1 cellular context compared by ENCODE assay signal in genomic region chr7:101237206-101238067, GRCh38.
TF ChIP-seq lines count a peak whose summit lies in the region.

A gene with protein sequence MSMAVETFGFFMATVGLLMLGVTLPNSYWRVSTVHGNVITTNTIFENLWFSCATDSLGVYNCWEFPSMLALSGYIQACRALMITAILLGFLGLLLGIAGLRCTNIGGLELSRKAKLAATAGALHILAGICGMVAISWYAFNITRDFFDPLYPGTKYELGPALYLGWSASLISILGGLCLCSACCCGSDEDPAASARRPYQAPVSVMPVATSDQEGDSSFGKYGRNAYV (minus strand): TSS chr7:101237802. CDS start chr7:101237581, 221 bp downstream.

TF ChIP-seq in HepG2, 621 proteins besides CTCF, POLR2A, EP300 and RAD21 (continued from another document):
- TF ChIP-seq ZNF142 (CRISPR knock-in tag; IDR thresholded peaks at IDR 0.05) (no peak), MAX (IDR thresholded peaks at IDR 0.05) (peak; percentile 54; the same call in 1 of the 2 replicates), PITX1 (CRISPR knock-in tag; IDR thresholded peaks at IDR 0.05) (no peak), FOSL2 (CRISPR knock-in tag; IDR thresholded peaks at IDR 0.05) (peak; percentile 12; the same call in 1 of the 2 replicates), ZNF770 (CRISPR knock-in tag; IDR thresholded peaks at IDR 0.05) (peak; percentile 81), GATAD2A (CRISPR knock-in tag; IDR thresholded peaks at IDR 0.05) (0 out of 2 replicates have a peak, but pooled peaks have one; percentile 14), MTA1 (CRISPR knock-in tag; IDR thresholded peaks at IDR 0.05; ENCODE audit: borderline replicate concordance) (peak; percentile 28; the same call in 1 of the 2 replicates), NFYC (CRISPR knock-in tag; IDR thresholded peaks at IDR 0.05) (no peak), SOX6 (IDR thresholded peaks at IDR 0.05) (no peak), SOX6 (CRISPR knock-in tag; IDR thresholded peaks at IDR 0.05) (peak; percentile 27; the same call in 1 of the 2 replicates), KDM2A (CRISPR knock-in tag; IDR thresholded peaks at IDR 0.05; ENCODE audit: borderline replicate concordance, low read depth) (peak; percentile 51; the same call in 1 of the 2 replicates), HDAC6 (IDR thresholded peaks at IDR 0.05; ENCODE audit: low read depth, low read length) (no peak), MYNN (CRISPR knock-in tag; IDR thresholded peaks at IDR 0.05; ENCODE audit: low read depth) (no peak), ZFP90 (CRISPR knock-in tag; IDR thresholded peaks at IDR 0.05; ENCODE audit: borderline replicate concordance) (0 out of 2 replicates have a peak, but pooled peaks have one; percentile 48), SOX13 (IDR thresholded peaks at IDR 0.05) (no peak), SOX13 (CRISPR knock-in tag; conservative IDR thresholded peaks at IDR 0.05 in 1 of 2, IDR thresholded peaks at IDR 0.05 in 1 of 2) (no peak), BCL3 (CRISPR knock-in tag; IDR thresholded peaks at IDR 0.05) (no peak), ZBED4 (CRISPR knock-in tag; IDR thresholded peaks at IDR 0.05; ENCODE audit: borderline replicate concordance) (0 out of 2 replicates have a peak, but pooled peaks have one; percentile 52), ZSCAN30 (CRISPR knock-in tag; IDR thresholded peaks at IDR 0.05) (no peak), TCF12 (IDR thresholded peaks at IDR 0.05) (no peak), TCF12 (CRISPR knock-in tag; IDR thresholded peaks at IDR 0.05) (no peak), NAIF1 (CRISPR knock-in tag; IDR thresholded peaks at IDR 0.05; ENCODE audit: borderline replicate concordance) (no peak), TARDBP (CRISPR knock-in tag; IDR thresholded peaks at IDR 0.05) (peak; percentile 30; the same call in 1 of the 2 replicates), JUND (CRISPR knock-in tag; IDR thresholded peaks at IDR 0.05) (0 out of 2 replicates have a peak, but pooled peaks have one; percentile 8)
- TF ChIP-seq, protein P1, sequence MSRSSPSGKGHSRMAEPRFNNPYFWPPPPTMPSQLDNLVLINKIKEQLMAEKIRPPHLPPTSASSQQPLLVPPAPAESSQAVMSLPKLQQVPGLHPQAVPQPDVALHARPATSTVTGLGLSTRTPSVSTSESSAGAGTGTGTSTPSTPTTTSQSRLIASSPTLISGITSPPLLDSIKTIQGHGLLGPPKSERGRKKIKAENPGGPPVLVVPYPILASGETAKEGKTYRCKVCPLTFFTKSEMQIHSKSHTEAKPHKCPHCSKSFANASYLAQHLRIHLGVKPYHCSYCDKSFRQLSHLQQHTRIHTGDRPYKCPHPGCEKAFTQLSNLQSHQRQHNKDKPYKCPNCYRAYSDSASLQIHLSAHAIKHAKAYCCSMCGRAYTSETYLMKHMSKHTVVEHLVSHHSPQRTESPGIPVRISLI (CRISPR knock-in tag; IDR thresholded peaks at IDR 0.05; ENCODE audit: borderline replicate concordance), result no peak
- TF ChIP-seq, protein P2, sequence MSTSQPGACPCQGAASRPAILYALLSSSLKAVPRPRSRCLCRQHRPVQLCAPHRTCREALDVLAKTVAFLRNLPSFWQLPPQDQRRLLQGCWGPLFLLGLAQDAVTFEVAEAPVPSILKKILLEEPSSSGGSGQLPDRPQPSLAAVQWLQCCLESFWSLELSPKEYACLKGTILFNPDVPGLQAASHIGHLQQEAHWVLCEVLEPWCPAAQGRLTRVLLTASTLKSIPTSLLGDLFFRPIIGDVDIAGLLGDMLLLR (CRISPR knock-in tag; IDR thresholded peaks at IDR 0.05), result no peak
- TF ChIP-seq, protein P3, sequence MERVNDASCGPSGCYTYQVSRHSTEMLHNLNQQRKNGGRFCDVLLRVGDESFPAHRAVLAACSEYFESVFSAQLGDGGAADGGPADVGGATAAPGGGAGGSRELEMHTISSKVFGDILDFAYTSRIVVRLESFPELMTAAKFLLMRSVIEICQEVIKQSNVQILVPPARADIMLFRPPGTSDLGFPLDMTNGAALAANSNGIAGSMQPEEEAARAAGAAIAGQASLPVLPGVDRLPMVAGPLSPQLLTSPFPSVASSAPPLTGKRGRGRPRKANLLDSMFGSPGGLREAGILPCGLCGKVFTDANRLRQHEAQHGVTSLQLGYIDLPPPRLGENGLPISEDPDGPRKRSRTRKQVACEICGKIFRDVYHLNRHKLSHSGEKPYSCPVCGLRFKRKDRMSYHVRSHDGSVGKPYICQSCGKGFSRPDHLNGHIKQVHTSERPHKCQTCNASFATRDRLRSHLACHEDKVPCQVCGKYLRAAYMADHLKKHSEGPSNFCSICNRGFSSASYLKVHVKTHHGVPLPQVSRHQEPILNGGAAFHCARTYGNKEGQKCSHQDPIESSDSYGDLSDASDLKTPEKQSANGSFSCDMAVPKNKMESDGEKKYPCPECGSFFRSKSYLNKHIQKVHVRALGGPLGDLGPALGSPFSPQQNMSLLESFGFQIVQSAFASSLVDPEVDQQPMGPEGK (CRISPR knock-in tag; IDR thresholded peaks at IDR 0.05), result peak; percentile 96
- TF ChIP-seq, protein P4, sequence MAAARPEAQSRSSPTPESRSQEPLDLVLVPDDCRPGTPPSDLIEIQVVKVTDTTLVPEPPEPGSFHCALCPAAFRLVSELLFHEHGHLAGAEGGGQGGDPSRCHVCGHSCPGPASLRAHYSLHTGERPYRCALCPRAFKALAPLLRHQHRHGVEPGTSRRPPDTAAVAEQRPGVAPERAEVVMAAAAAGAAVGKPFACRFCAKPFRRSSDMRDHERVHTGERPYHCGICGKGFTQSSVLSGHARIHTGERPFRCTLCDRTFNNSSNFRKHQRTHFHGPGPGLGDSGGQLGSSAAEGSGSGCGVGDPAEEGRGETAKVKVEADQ (CRISPR knock-in tag; IDR thresholded peaks at IDR 0.05; ENCODE audit: borderline replicate concordance), result no peak
TF ChIP-seq in HepG2: peak in this region for 49.
